In genomic region chr3:160565442-160566403, GRCh38 we compare ENCODE assay signal across 1 cellular context.
TF ChIP-seq lines count a peak whose summit lies in the region.

KPNA4 (minus strand) TSS chr3:160565571; CDS start chr3:160565282, 289 bp downstream.

TF ChIP-seq in HepG2, 621 proteins besides CTCF, POLR2A, EP300 and RAD21 (continued from another document and continues in another):
- TF ChIP-seq NR0B2 (CRISPR knock-in tag; IDR thresholded peaks at IDR 0.05) (no peak; the same call in 1 of the 2 replicates), PCBP2 (optimal IDR thresholded peaks at IDR 0.05; ENCODE audit: low read depth, low read length, poor library complexity, severe bottlenecking) (no peak), HNF1B (CRISPR knock-in tag; IDR thresholded peaks at IDR 0.05) (no peak), ZNF687 (CRISPR knock-in tag; IDR thresholded peaks at IDR 0.05) (peak; percentile 95), NFAT5 (CRISPR knock-in tag; IDR thresholded peaks at IDR 0.05) (no peak), KLF12 (CRISPR knock-in tag; IDR thresholded peaks at IDR 0.05; ENCODE audit: borderline replicate concordance) (no peak), CC2D1A (CRISPR knock-in tag; IDR thresholded peaks at IDR 0.05) (no peak), MTA1 (CRISPR knock-in tag; IDR thresholded peaks at IDR 0.05; ENCODE audit: borderline replicate concordance) (peak; percentile 43; the same call in 1 of the 2 replicates), TRIM22 (IDR thresholded peaks at IDR 0.05) (no peak), CENPX (CRISPR knock-in tag; IDR thresholded peaks at IDR 0.05) (no peak), HMGA1 (CRISPR knock-in tag; conservative IDR thresholded peaks at IDR 0.05) (no peak), ZNF572 (CRISPR knock-in tag; IDR thresholded peaks at IDR 0.05) (no peak), KAT8 (CRISPR knock-in tag; IDR thresholded peaks at IDR 0.05) (peak; percentile 63; the same call in 1 of the 2 replicates), ZNF567 (CRISPR knock-in tag; IDR thresholded peaks at IDR 0.05; ENCODE audit: borderline replicate concordance) (no peak; the same call in 1 of the 2 replicates), ZNF580 (CRISPR knock-in tag; IDR thresholded peaks at IDR 0.05; ENCODE audit: borderline replicate concordance, low read depth) (peak; percentile 79; the same call in 1 of the 2 replicates), FLYWCH1 (CRISPR knock-in tag; IDR thresholded peaks at IDR 0.05) (no peak), TBP (CRISPR knock-in tag; IDR thresholded peaks at IDR 0.05) (no peak), ZNF574 (CRISPR knock-in tag; IDR thresholded peaks at IDR 0.05) (peak; percentile 62), XBP1 (CRISPR knock-in tag; IDR thresholded peaks at IDR 0.05) (no peak), BHLHE40 (IDR thresholded peaks at IDR 0.05; ENCODE audit: low read length) (peak; percentile 22; the same call in 1 of the 2 replicates), GABPB1 (CRISPR knock-in tag; IDR thresholded peaks at IDR 0.05) (peak; percentile 85), ZNF616 (CRISPR knock-in tag; IDR thresholded peaks at IDR 0.05; ENCODE audit: low read depth) (no peak), MXD1 (CRISPR knock-in tag; IDR thresholded peaks at IDR 0.05) (peak; percentile 52; the same call in 1 of the 2 replicates), ADNP (CRISPR knock-in tag; IDR thresholded peaks at IDR 0.05) (no peak), ZNF234 (CRISPR knock-in tag; conservative IDR thresholded peaks at IDR 0.05) (no peak), ARNT2 (CRISPR knock-in tag; IDR thresholded peaks at IDR 0.05; ENCODE audit: low read depth) (peak; percentile 22; the same call in 1 of the 2 replicates), STAT6 (CRISPR knock-in tag; IDR thresholded peaks at IDR 0.05; ENCODE audit: borderline replicate concordance) (no peak), DZIP1 (CRISPR knock-in tag; IDR thresholded peaks at IDR 0.05) (no peak), ATF7-NPFF (CRISPR knock-in tag; IDR thresholded peaks at IDR 0.05; ENCODE audit: low read depth) (no peak)
